In the genomic region with DNA sequence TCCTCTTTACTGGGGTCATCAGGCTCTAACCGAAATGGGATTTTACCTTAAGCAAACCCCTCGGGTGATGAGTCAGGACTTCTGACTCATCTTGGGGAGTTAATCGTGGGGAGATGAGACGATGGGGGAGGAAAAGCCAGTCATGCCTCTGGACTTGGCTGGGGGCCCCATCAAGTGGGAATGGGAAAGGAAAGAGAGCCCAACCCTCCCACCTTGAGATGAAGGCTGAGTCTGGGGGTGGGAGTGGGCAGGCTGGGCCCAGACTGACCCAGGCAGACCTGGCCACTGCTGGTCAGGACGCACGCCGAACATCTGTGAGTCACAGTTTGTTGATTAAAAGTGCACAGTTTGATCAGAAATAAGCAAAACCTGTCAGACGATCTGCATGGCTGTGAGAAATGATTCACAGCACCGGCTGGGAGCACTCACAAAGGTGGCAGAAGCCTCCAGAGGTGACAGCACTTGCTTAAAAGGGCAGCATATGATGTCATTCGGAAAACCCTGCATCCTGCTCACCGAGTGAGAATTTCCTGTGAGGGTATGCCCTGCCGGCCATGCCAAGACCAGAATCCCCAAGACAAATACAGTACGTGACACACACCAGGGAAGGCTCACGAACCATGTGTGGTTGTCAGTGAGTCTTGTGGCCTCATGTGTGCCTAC, we compare ENCODE assay signal across 8 cellular contexts. TPM values are rescaled to one million over a fixed set of nuclear protein-coding genes. Genes with fewer than 3 reads are reported as not detected.
DNase-seq lines count a peak whose midpoint lies in the region; ATAC-seq and TF ChIP-seq lines count a peak whose summit lies in the region.

No MANE protein-coding gene starts in this region.

- H3K27me3 ChIP-seq in MG63 (no peaks in the 10 kb centered on the region), body of pancreas (no peaks in the 10 kb centered on the region)

- peak overlapping the region; percentile 32 to 66 (median 50) for H3K27ac ChIP-seq in body of pancreas

- H3K9me3 ChIP-seq in MG63 = no peaks in the 10 kb centered on the region
- H3K9me3 ChIP-seq in body of pancreas = no peaks in the 10 kb centered on the region

- TF ChIP-seq POLR2A in body of pancreas (IDR thresholded peaks at IDR 0.05) = no peak
- TF ChIP-seq POLR2A in lower leg skin (IDR thresholded peaks at IDR 0.05) = no peak

- no peaks in the 10 kb centered on the region for H3K9me3 Mint-ChIP-seq in nephron

- H3K27me3 Mint-ChIP-seq in nephron (ENCODE audit: low read depth) = no peaks in the 10 kb centered on the region

- DNase-seq in GM13977 (ENCODE audit: low spot score) = peak; percentile 79
- DNase-seq in MG63 = peak; percentile 94
- peak in 2 of 4 donors; percentile 48 to 72 for DNase-seq in body of pancreas
- DNase-seq in lower leg skin (ENCODE audit: low spot score in 2 of 2) = no peak
- no peak for DNase-seq in NCI-H2029 treated with DMSO at 0.1 percent for 48 hours (lab: John Stamatoyannopoulos, UW)
- DNase-seq in DMS79 treated with DMSO at 0.1 percent for 48 hours (lab: John Stamatoyannopoulos, UW) = no peak

- intact Hi-C loops in body of pancreas (cut with DNase I) = no loop called here
- intact Hi-C loops in lower leg skin (cut with DNase I; ENCODE audit: low total_unique reads) = no loop called here

- H3K4me1 ChIP-seq in body of pancreas = peaks cover 51% of the 10 kb centered on the region

- H3K4me3 ChIP-seq in MG63 (no peak overlapping the region), body of pancreas (no peak overlapping the region), lower leg skin (ENCODE audit: low read depth, poor library complexity, severe bottlenecking) (no peak overlapping the region)

- H3K4me3 Mint-ChIP-seq in nephron = no peak overlapping the region

- no peak for TF ChIP-seq CTCF in GM13977 (IDR thresholded peaks at IDR 0.05; ENCODE audit: extremely low read depth, insufficient read depth, missing control alignments)
- no peak for TF ChIP-seq CTCF in body of pancreas (IDR thresholded peaks at IDR 0.05)
- no peak for TF ChIP-seq CTCF in nephron (IDR thresholded peaks at IDR 0.05; ENCODE audit: unreplicated experiment in 3 of 3)
- no peak for TF ChIP-seq CTCF in lower leg skin (IDR thresholded peaks at IDR 0.05)

- H3K36me3 ChIP-seq in MG63 = peaks cover 15% of the 10 kb centered on the region
- peaks cover 0 to 3% of the 10 kb centered on the region in 2 donors for H3K36me3 ChIP-seq in body of pancreas (replicated peaks in 1 of 2; ENCODE audit: insufficient read depth in 1 of 2, low read depth in 2 of 2)

- peaks cover 4% of the 10 kb centered on the region for H3K4me1 Mint-ChIP-seq in nephron

- peak; percentile 77 for ATAC-seq in GM21825 (IDR thresholded peaks at IDR 0.05; ENCODE audit: unreplicated experiment)
- peak; percentile 37 for ATAC-seq in body of pancreas

- in situ Hi-C loops in GM13977 (cut with MboI; ENCODE audit: low pct_unique_long_range_greater_than_20kb, low sequenced_read_pairs, unreplicated experiment) = no loop called here

- 48 to 57% methylated on average over 14 of the region's 14 CpGs for WGBS in body of pancreas, 2 donors
- 41 to 50% methylated on average over 14 of the region's 14 CpGs for WGBS in lower leg skin, 2 donors

- H3K36me3 Mint-ChIP-seq in nephron (ENCODE audit: low read depth) = peaks cover 27% of the 10 kb centered on the region

- peak overlapping the region; percentile 7 to 56 (median 47) for H3K27ac Mint-ChIP-seq in nephron

RNA-seq across cellular contexts. Expression of a gene that starts 50.0 kb away (rescaled TPM):
- 9.0 and 15.9 TPM in 2 replicates for total RNA-seq in MG63 (2014; rRNA removed; shearing (Covaris generic); ENCODE audit: low replicate concordance)
- total RNA-seq in body of pancreas (10 to 100 TPM; 17.1 to 18.1 TPM), lower leg skin (10 to 100 TPM; 13.3 to 24.8 (median 16.9) TPM)

Comparison
In these comparisons a context has a peak if more than half of its experiments do, and no peak if none do; other contexts are left out.
1. DNase-seq: peak in GM13977 (single experiment) and MG63 (single experiment); none in lower leg skin (0 of 2), NCI-H2029 treated with DMSO at 0.1 percent for 48 hours (single experiment) and DMS79 treated with DMSO at 0.1 percent for 48 hours (single experiment).